10 cellular contexts compared by ENCODE assay signal in the genomic region with DNA sequence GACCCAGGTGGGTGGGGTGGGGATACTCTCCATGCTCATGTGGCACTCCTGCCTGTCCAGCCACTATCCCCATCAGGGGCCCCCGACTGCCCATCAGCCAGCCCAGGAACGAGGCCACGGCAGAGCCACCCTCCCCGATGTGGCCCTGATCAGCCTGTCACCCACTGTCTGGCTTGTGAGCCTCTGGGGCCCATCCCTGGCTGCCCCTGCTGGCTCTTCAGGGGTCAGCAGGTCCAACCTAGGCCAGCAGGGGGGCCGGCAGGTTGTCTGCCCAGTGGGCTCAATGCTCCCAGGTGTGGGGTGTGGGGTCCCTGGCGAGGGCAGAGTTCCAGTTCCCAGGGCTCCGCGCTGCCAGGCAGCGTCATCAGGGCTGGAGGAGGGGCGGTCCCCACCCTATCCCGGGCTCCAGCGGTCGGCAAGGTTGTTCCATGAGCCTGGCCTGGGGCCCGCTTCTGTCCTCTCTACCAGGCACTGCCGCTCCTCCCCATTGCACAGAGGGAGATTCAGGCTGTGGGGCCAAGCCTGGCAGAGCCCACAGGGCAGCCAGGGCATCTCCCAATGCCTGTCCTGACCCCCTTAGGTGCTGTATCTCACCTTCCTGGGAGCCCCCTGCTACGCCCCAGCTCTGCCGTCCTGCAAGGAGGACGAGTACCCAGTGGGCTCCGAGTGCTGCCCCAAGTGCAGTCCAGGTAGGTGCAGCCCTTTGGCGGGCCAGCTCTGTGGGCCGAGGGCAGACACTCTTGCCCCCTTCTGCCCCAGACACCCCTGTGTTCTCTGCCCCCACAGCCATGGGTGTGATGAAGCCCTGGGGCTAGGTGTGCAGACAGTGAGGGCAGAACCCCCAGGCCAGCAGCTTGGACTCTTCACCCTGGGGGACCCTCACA. TPM values are rescaled to one million over a fixed set of nuclear protein-coding genes. Genes with fewer than 3 reads are reported as not detected.
A peak's percentile ranks its signal among the peaks of the same experiment; 100 is the strongest.
DNase-seq lines count a peak whose midpoint lies in the region; ATAC-seq and TF ChIP-seq lines count a peak whose summit lies in the region.
"Had no signal": no experiment of that assay in that cellular context is flagged by ENCODE, and none has a peak within 500 bp of the region (broad histone marks: within the 10 kb centered on the region; RNA-seq: fewer than 3 reads in every experiment).

No MANE protein-coding gene starts in this region.

- peak overlapping the region; percentile 62 to 70 (median 63) for H3K4me3 ChIP-seq in right lobe of liver
- H3K4me3 ChIP-seq in testis, result peak overlapping the region; percentile 56 to 58
- H3K4me3 ChIP-seq in HAP-1, result no peak overlapping the region

- peak; percentile 1 for ATAC-seq in activated CD8-positive, alpha-beta memory T cell treated with anti-CD3 and anti-CD28 coated beads, Interleukin-2, amount 10 ng/mL, durations not matched to agents 7 days and 5 days
- no peak for ATAC-seq in activated naive CD8-positive, alpha-beta T cell treated with anti-CD3 and anti-CD28 coated beads, Interleukin-2, amount 50 U/mL, for 24 hours
- peak in 3 of 4 donors; percentile 3 to 11 (median 8) for ATAC-seq in right lobe of liver
- no peak for ATAC-seq in GM21825 (IDR thresholded peaks at IDR 0.05; ENCODE audit: unreplicated experiment)

- peaks cover 11% of the 10 kb centered on the region for H3K36me3 Mint-ChIP-seq in activated CD8-positive, alpha-beta memory T cell treated with anti-CD3 and anti-CD28 coated beads, Interleukin-2, amount 10 ng/mL, durations not matched to agents 7 days and 5 days
- H3K36me3 Mint-ChIP-seq in activated naive CD8-positive, alpha-beta T cell treated with anti-CD3 and anti-CD28 coated beads, Interleukin-2, amount 50 U/mL, for 24 hours (ENCODE audit: low read depth), result peaks cover 4% of the 10 kb centered on the region

- intact Hi-C loops in right lobe of liver (cut with DNase I) (loop anchor here in 1 of 2 donors (10.0 kb wide), 1 partner anchor 87 kb away; no protein-coding TSS in a partner anchor), testis (cut with DNase I; ENCODE audit: low total_unique reads) (no loop called here)

- TF ChIP-seq POLR2A in right lobe of liver (IDR thresholded peaks at IDR 0.05) (no peak), testis (IDR thresholded peaks at IDR 0.05) (no peak)

- H3K27ac Mint-ChIP-seq in activated CD8-positive, alpha-beta memory T cell treated with anti-CD3 and anti-CD28 coated beads, Interleukin-2, amount 10 ng/mL, durations not matched to agents 7 days and 5 days, result peak overlapping the region; percentile 99
- peak overlapping the region; percentile 96 for H3K27ac Mint-ChIP-seq in activated naive CD8-positive, alpha-beta T cell treated with anti-CD3 and anti-CD28 coated beads, Interleukin-2, amount 50 U/mL, for 24 hours

- H3K27ac ChIP-seq in right lobe of liver (peak overlapping the region; percentile 93 to 96 (median 93)), testis (peak overlapping the region; percentile 88 to 92)

- in situ Hi-C loops in HAP-1 (cut with MboI; ENCODE audit: low sequenced_read_pairs), result no loop called here

- H3K9me3 Mint-ChIP-seq in activated CD8-positive, alpha-beta memory T cell treated with anti-CD3 and anti-CD28 coated beads, Interleukin-2, amount 10 ng/mL, durations not matched to agents 7 days and 5 days (ENCODE audit: low read depth), result no peaks in the 10 kb centered on the region
- H3K9me3 Mint-ChIP-seq in activated naive CD8-positive, alpha-beta T cell treated with anti-CD3 and anti-CD28 coated beads, Interleukin-2, amount 50 U/mL, for 24 hours, result no peaks in the 10 kb centered on the region

- H3K4me3 Mint-ChIP-seq in activated CD8-positive, alpha-beta memory T cell treated with anti-CD3 and anti-CD28 coated beads, Interleukin-2, amount 10 ng/mL, durations not matched to agents 7 days and 5 days, result peak overlapping the region; percentile 98
- peak overlapping the region; percentile 95 for H3K4me3 Mint-ChIP-seq in activated naive CD8-positive, alpha-beta T cell treated with anti-CD3 and anti-CD28 coated beads, Interleukin-2, amount 50 U/mL, for 24 hours

- no peaks in the 10 kb centered on the region for H3K27me3 ChIP-seq in right lobe of liver
- H3K27me3 ChIP-seq in testis, result no peaks in the 10 kb centered on the region
- no peaks in the 10 kb centered on the region for H3K27me3 ChIP-seq in HAP-1 (ENCODE audit: low read depth)

- H3K9me3 ChIP-seq in right lobe of liver, result no peaks in the 10 kb centered on the region
- no peaks in the 10 kb centered on the region for H3K9me3 ChIP-seq in testis
- H3K9me3 ChIP-seq in HAP-1, result no peaks in the 10 kb centered on the region

- no peak for DNase-seq in activated CD8-positive, alpha-beta memory T cell treated with anti-CD3 and anti-CD28 coated beads, Interleukin-2, amount 10 ng/mL, durations not matched to agents 7 days and 5 days
- no peak for DNase-seq in activated CD8-positive, alpha-beta memory T cell treated with anti-CD3 and anti-CD28 coated beads, Interleukin-2, amount 50 U/mL, for 4 hours
- DNase-seq in activated naive CD8-positive, alpha-beta T cell treated with anti-CD3 and anti-CD28 coated beads, Interleukin-2, amount 50 U/mL, for 24 hours, result no peak
- DNase-seq in right lobe of liver (peak in 2 of 3 donors; percentile 63 to 72), testis (no peak), activated gamma-delta T cell treated with Interleukin-2 at 50 U/mL for 16 hours (no peak), HAP-1 (ENCODE audit: low spot score in 2 of 2) (no peak)
- DNase-seq: HCEC 1CT had no signal

- CTCF ChIA-PET in activated CD8-positive, alpha-beta memory T cell treated with anti-CD3 and anti-CD28 coated beads, Interleukin-2, amount 10 ng/mL, durations not matched to agents 7 days and 5 days (lab: Charles Lee), result interaction anchor here (1.3 to 3.7 kb wide), 7 partner anchors 12 to 142 kb away, joined by 5 to 68 read pairs (median 20); a partner anchor contains a TSS

- H3K27me3 Mint-ChIP-seq in activated CD8-positive, alpha-beta memory T cell treated with anti-CD3 and anti-CD28 coated beads, Interleukin-2, amount 10 ng/mL, durations not matched to agents 7 days and 5 days, result no peaks in the 10 kb centered on the region
- H3K27me3 Mint-ChIP-seq in activated naive CD8-positive, alpha-beta T cell treated with anti-CD3 and anti-CD28 coated beads, Interleukin-2, amount 50 U/mL, for 24 hours, result no peaks in the 10 kb centered on the region

- peaks cover 0 to 9% (median under 1%) of the 10 kb centered on the region in 4 donors for H3K36me3 ChIP-seq in right lobe of liver
- H3K36me3 ChIP-seq in testis (ENCODE audit: low read depth, missing control alignments), result no peaks in the 10 kb centered on the region
- no peaks in the 10 kb centered on the region for H3K36me3 ChIP-seq in HAP-1 (replicated peaks)

- H3K4me1 Mint-ChIP-seq in activated CD8-positive, alpha-beta memory T cell treated with anti-CD3 and anti-CD28 coated beads, Interleukin-2, amount 10 ng/mL, durations not matched to agents 7 days and 5 days, result peaks cover 34% of the 10 kb centered on the region
- H3K4me1 Mint-ChIP-seq in activated naive CD8-positive, alpha-beta T cell treated with anti-CD3 and anti-CD28 coated beads, Interleukin-2, amount 50 U/mL, for 24 hours, result peaks cover 40% of the 10 kb centered on the region

- WGBS in right lobe of liver (ENCODE audit: insufficient coverage, low coverage, low lambda C conversion rate, missing lambda C conversion rate), result 0% methylated on average over 2 of the region's 21 CpGs
- WGBS in testis, 2 donors, result 78 to 83% methylated on average over 2 to 21 of the region's 21 CpGs

- TF ChIP-seq CTCF in right lobe of liver (IDR thresholded peaks at IDR 0.05) (no peak), testis (IDR thresholded peaks at IDR 0.05) (no peak)

- peaks cover 0 to 12% (median 0%) of the 10 kb centered on the region in 4 donors for H3K4me1 ChIP-seq in right lobe of liver
- peaks cover 12% of the 10 kb centered on the region for H3K4me1 ChIP-seq in testis
- no peaks in the 10 kb centered on the region for H3K4me1 ChIP-seq in HAP-1

RNA-seq across cellular contexts. Expression of a gene that starts 1.2 kb away (rescaled TPM):
- 100 to 1,000 TPM; 106 to 111 TPM for total RNA-seq in activated CD8-positive, alpha-beta memory T cell treated with anti-CD3 and anti-CD28 coated beads, Interleukin-2, amount 10 ng/mL, durations not matched to agents 7 days and 5 days
- 10 to 100 TPM; 31.0 to 54.8 (median 41.1) TPM for total RNA-seq in right lobe of liver
- total RNA-seq in testis, result 10 to 100 TPM; 39.0 to 45.1 TPM
- polyA plus RNA-seq in testis (ENCODE audit: insufficient read depth, low read depth, low replicate concordance), result 26.0 TPM

RNA-seq across cellular contexts. Expression of a gene that starts 27.3 kb away (rescaled TPM):
- not detected for total RNA-seq in activated CD8-positive, alpha-beta memory T cell treated with anti-CD3 and anti-CD28 coated beads, Interleukin-2, amount 10 ng/mL, durations not matched to agents 7 days and 5 days
- total RNA-seq in right lobe of liver (under 1 TPM in 2 of 6 experiments, not detected in 4; 0.18 to 0.25 TPM), testis (1 to 10 TPM; 2.8 to 4.2 TPM)
- 1.1 TPM for polyA plus RNA-seq in testis (ENCODE audit: insufficient read depth, low read depth, low replicate concordance)
- total RNA-seq: glomerular endothelial cell had no signal

RNA-seq across cellular contexts. Expression of a gene that starts 29.2 kb away (rescaled TPM):
- total RNA-seq in activated CD8-positive, alpha-beta memory T cell treated with anti-CD3 and anti-CD28 coated beads, Interleukin-2, amount 10 ng/mL, durations not matched to agents 7 days and 5 days, result 10 to 100 TPM; 22.4 to 26.2 TPM
- total RNA-seq in right lobe of liver (10 to 100 TPM in 3 of 6 experiments, 1 to 10 TPM in 3; 5.1 to 18.6 (median 11.1) TPM), testis (10 to 100 TPM; 20.9 to 25.1 TPM)
- polyA plus RNA-seq in testis (ENCODE audit: insufficient read depth, low read depth, low replicate concordance), result 16.5 TPM

RNA-seq across cellular contexts. Expression of a gene that starts 31.0 kb away (rescaled TPM):
- 10 to 100 TPM; 72.2 to 91.2 TPM for total RNA-seq in activated CD8-positive, alpha-beta memory T cell treated with anti-CD3 and anti-CD28 coated beads, Interleukin-2, amount 10 ng/mL, durations not matched to agents 7 days and 5 days
- total RNA-seq in right lobe of liver, result 10 to 100 TPM in 5 of 6 experiments, 1 to 10 TPM in 1; 9.6 to 18.9 (median 13.4) TPM
- total RNA-seq in testis, result 10 to 100 TPM; 65.9 to 84.7 TPM
- polyA plus RNA-seq in testis (ENCODE audit: insufficient read depth, low read depth, low replicate concordance), result 23.2 TPM

Comparison
In these comparisons a context has a peak if more than half of its experiments do, and no peak if none do; other contexts are left out.
1. ATAC-seq: peak in activated CD8-positive, alpha-beta memory T cell treated with anti-CD3 and anti-CD28 coated beads, Interleukin-2, amount 10 ng/mL, durations not matched to agents 7 days and 5 days (single experiment) and right lobe of liver (3 of 4); none in activated naive CD8-positive, alpha-beta T cell treated with anti-CD3 and anti-CD28 coated beads, Interleukin-2, amount 50 U/mL, for 24 hours (single experiment) and GM21825 (single experiment).
2. DNase-seq: peak in right lobe of liver (2 of 3); none in activated CD8-positive, alpha-beta memory T cell treated with anti-CD3 and anti-CD28 coated beads, Interleukin-2, amount 10 ng/mL, durations not matched to agents 7 days and 5 days (single experiment), activated CD8-positive, alpha-beta memory T cell treated with anti-CD3 and anti-CD28 coated beads, Interleukin-2, amount 50 U/mL, for 4 hours (single experiment), activated naive CD8-positive, alpha-beta T cell treated with anti-CD3 and anti-CD28 coated beads, Interleukin-2, amount 50 U/mL, for 24 hours (single experiment), testis (single experiment), activated gamma-delta T cell treated with Interleukin-2 at 50 U/mL for 16 hours (single experiment) and HAP-1 (0 of 2).